In genomic region chr17:30645875-30646274, GRCh38 we compare ENCODE assay signal across 8 cellular contexts.
DNase-seq lines count a peak whose midpoint lies in the region; ATAC-seq, FAIRE-seq and TF ChIP-seq lines count a peak whose summit lies in the region.
"Not testable (repeated sequence)": the region's sequence is repeated elsewhere in the genome, so short reads cannot be mapped to it uniquely, and the experiment has no call there.

No MANE protein-coding gene starts in this region.

- not testable (repeated sequence) for TF ChIP-seq RAD21 in H1 (IDR thresholded peaks at IDR 0.05 in 1 of 2, conservative IDR thresholded peaks at IDR 0.05 in 1 of 2; ENCODE audit: low read depth in 2 of 2, low read length in 2 of 2)

- intact Hi-C loops in activated CD4-positive, alpha-beta T cell treated with anti-CD3 and anti-CD28 coated beads, Interleukin-2, amount 10 ng/mL, durations not matched to agents 24 days and 14 days (cut with micrococcal nuclease); sciatic nerve (cut with DNase I): not testable (repeated sequence)

- not testable (repeated sequence) for H4K8ac ChIP-seq in H1 (ENCODE audit: extremely low read depth, insufficient read depth, low read length); mesendoderm (ENCODE audit: low read depth, low read length)

- H3K56ac ChIP-seq in H1 (replicated peaks; ENCODE audit: insufficient read length, low read depth, low read length); mesendoderm (ENCODE audit: low read length): not testable (repeated sequence)

- not testable (repeated sequence) for TF ChIP-seq CTCF in H1 (IDR thresholded peaks at IDR 0.05; ENCODE audit: control extremely low read depth in 1 of 3, insufficient read depth in 1 of 3, low read depth in 1 of 3, low read length in 3 of 3)

- H3K79me2 ChIP-seq in GM23248 (ENCODE audit: insufficient read depth); H1 (ENCODE audit: control insufficient read depth in 1 of 2, insufficient read depth in 2 of 2, low read length in 2 of 2); mesendoderm (ENCODE audit: control insufficient read depth, insufficient read depth, low read length): not testable (repeated sequence)

- H4K91ac ChIP-seq in H1 (replicated peaks; ENCODE audit: insufficient read length, low read length) = not testable (repeated sequence)

- H3K4me3 ChIP-seq in GM23248; NT2/D1 (ENCODE audit: insufficient read length, low read depth); mesendoderm (ENCODE audit: low read length): not testable (repeated sequence)
- peak overlapping the region in 1 of 4 experiments; percentile 28; a peak in 1 of 8 replicates for H3K4me3 ChIP-seq in H1 (ENCODE audit: extremely low read depth in 1 of 4, insufficient read depth in 2 of 4, low read depth in 3 of 4, low read length in 4 of 4)

- WGBS in GM23248 (ENCODE audit: low coverage in 1 of 2, low lambda C conversion rate in 2 of 2, missing lambda C conversion rate in 2 of 2), 2 experiments = 22 to 28% methylated on average over 7 of the region's 7 CpGs
- 0% methylated on average over 1 of the region's 7 CpGs; no CpG with 5 or more reads in 1 of the 2 experiments for WGBS in H1 (ENCODE audit: extremely low coverage in 1 of 2, insufficient coverage in 1 of 2, insufficient read length in 1 of 2, insufficient replicate concordance in 2 of 2, low coverage in 1 of 2, low lambda C conversion rate in 2 of 2, missing lambda C conversion rate in 1 of 2), 2 experiments
- no CpG with 5 or more reads among the region's 7 CpGs for WGBS in mesendoderm (ENCODE audit: extremely low coverage, insufficient coverage, low lambda C conversion rate)

- not testable (repeated sequence) for FAIRE-seq in H1 (lab: Jason Lieb, UNC)

- not testable (repeated sequence) for H3K4ac ChIP-seq in H1 (replicated peaks; ENCODE audit: insufficient read length, low read depth, low read length); mesendoderm (ENCODE audit: low read depth, low read length)

- H2BK20ac ChIP-seq in H1 (ENCODE audit: low read length) = not testable (repeated sequence)

- H3K27ac ChIP-seq in GM23248; H1 (ENCODE audit: low read depth, low read length); mesendoderm (ENCODE audit: low read depth, low read length): not testable (repeated sequence)

- H3K9ac ChIP-seq in GM23248; NT2/D1 (ENCODE audit: insufficient read length, low read depth); H1 (replicated peaks in 1 of 4; ENCODE audit: extremely low read depth in 1 of 4, low read depth in 3 of 4, low read length in 3 of 4); mesendoderm (ENCODE audit: low read length): not testable (repeated sequence)

- not testable (repeated sequence) for TF ChIP-seq EP300 in H1 (IDR thresholded peaks at IDR 0.05; ENCODE audit: borderline replicate concordance in 1 of 2, low read depth in 2 of 2, low read length in 2 of 2)

- H3K23ac ChIP-seq in H1 (ENCODE audit: insufficient read length); mesendoderm (ENCODE audit: low read length): not testable (repeated sequence)

- H2AFZ ChIP-seq in GM23248; H1 (ENCODE audit: low read length): not testable (repeated sequence)

- H3K79me1 ChIP-seq in H1 (ENCODE audit: low read depth, low read length); mesendoderm (ENCODE audit: low read length): not testable (repeated sequence)

- DNase-seq in CD1c-positive myeloid dendritic cell (ENCODE audit: extremely low spot score) (peak; percentile 4), GM23248 (peak; percentile 7), M059J (ENCODE audit: low read depth) (peak; percentile 52), NT2/D1 (ENCODE audit: low read depth, low spot score) (peak; percentile 22), H1 (ENCODE audit: low read depth in 1 of 2, low spot score in 2 of 2) (peak in 1 of 2 experiments; percentile 74), mesendoderm (peak; percentile 85)
- DNase-seq in activated CD4-positive, alpha-beta T cell treated with anti-CD3 and anti-CD28 coated beads, Interleukin-2, amount 10 ng/mL, durations not matched to agents 24 days and 14 days = peak; percentile 58
- not testable (repeated sequence) for DNase-seq in sciatic nerve (ENCODE audit: low spot score)

- H3K9me2 ChIP-seq in GM23248 (ENCODE audit: insufficient read depth) = not testable (repeated sequence)

- H2BK120ac ChIP-seq in H1 (replicated peaks; ENCODE audit: low read depth, low read length); mesendoderm (ENCODE audit: low read depth, low read length): not testable (repeated sequence)

- not testable (repeated sequence) for H3K36me3 ChIP-seq in GM23248 (ENCODE audit: low read depth); NT2/D1 (ENCODE audit: insufficient read depth, insufficient read length, low read length); H1 (ENCODE audit: control insufficient read depth in 2 of 4, insufficient read depth in 4 of 4, low read length in 3 of 4); mesendoderm (ENCODE audit: control insufficient read depth, insufficient read depth, low read length)

- not testable (repeated sequence) for H2AK5ac ChIP-seq in H1 (ENCODE audit: low read depth, low read length); mesendoderm (ENCODE audit: low read length)

- not testable (repeated sequence) for H3K4me3 Mint-ChIP-seq in activated CD4-positive, alpha-beta T cell treated with anti-CD3 and anti-CD28 coated beads, Interleukin-2, amount 10 ng/mL, durations not matched to agents 24 days and 14 days

- not testable (repeated sequence) for H3K27me3 Mint-ChIP-seq in activated CD4-positive, alpha-beta T cell treated with anti-CD3 and anti-CD28 coated beads, Interleukin-2, amount 10 ng/mL, durations not matched to agents 24 days and 14 days

- H3K36me3 Mint-ChIP-seq in activated CD4-positive, alpha-beta T cell treated with anti-CD3 and anti-CD28 coated beads, Interleukin-2, amount 10 ng/mL, durations not matched to agents 24 days and 14 days (ENCODE audit: low read depth) = not testable (repeated sequence)

- not testable (repeated sequence) for H2BK12ac ChIP-seq in H1 (ENCODE audit: low read depth, low read length)

- not testable (repeated sequence) for H3K9me3 Mint-ChIP-seq in activated CD4-positive, alpha-beta T cell treated with anti-CD3 and anti-CD28 coated beads, Interleukin-2, amount 10 ng/mL, durations not matched to agents 24 days and 14 days

- H3K4me1 ChIP-seq in GM23248 (ENCODE audit: insufficient read depth); NT2/D1 (ENCODE audit: insufficient read depth, insufficient read length); H1 (replicated peaks in 1 of 4; ENCODE audit: control insufficient read depth in 3 of 4, insufficient read depth in 4 of 4, low read length in 3 of 4); mesendoderm (ENCODE audit: control insufficient read depth, low read depth, low read length): not testable (repeated sequence)

- ATAC-seq in sciatic nerve = peak; percentile 23

- not testable (repeated sequence) for H4K5ac ChIP-seq in H1 (ENCODE audit: insufficient read length, low read depth, low read length); mesendoderm (ENCODE audit: low read length)

- H3K4me2 ChIP-seq in GM23248 (ENCODE audit: unreplicated experiment); mesendoderm (ENCODE audit: low read length): not testable (repeated sequence)
- H3K4me2 ChIP-seq in H1 (ENCODE audit: insufficient read depth in 1 of 2, low read depth in 2 of 2, low read length in 2 of 2) = peak overlapping the region; percentile 39 to 70; a peak in 2 of 4 replicates

- H3K4me1 Mint-ChIP-seq in activated CD4-positive, alpha-beta T cell treated with anti-CD3 and anti-CD28 coated beads, Interleukin-2, amount 10 ng/mL, durations not matched to agents 24 days and 14 days = not testable (repeated sequence)

- not testable (repeated sequence) for H3K23me2 ChIP-seq in H1 (ENCODE audit: low read depth, low read length)

- CTCF ChIA-PET in H1 (lab: Charles Lee; ENCODE audit: partially characterized antibody) = not testable (repeated sequence)

- not testable (repeated sequence) for H3K14ac ChIP-seq in H1 (ENCODE audit: insufficient read length)

- in situ Hi-C loops in GM23248 (cut with MboI) = not testable (repeated sequence)

- not testable (repeated sequence) for H2BK5ac ChIP-seq in H1 (ENCODE audit: low read depth, low read length); mesendoderm (ENCODE audit: low read length)

- H3K27ac Mint-ChIP-seq in activated CD4-positive, alpha-beta T cell treated with anti-CD3 and anti-CD28 coated beads, Interleukin-2, amount 10 ng/mL, durations not matched to agents 24 days and 14 days = not testable (repeated sequence)

- not testable (repeated sequence) for H4K20me1 ChIP-seq in GM23248 (ENCODE audit: insufficient read depth); H1 (replicated peaks in 1 of 2; ENCODE audit: control insufficient read depth in 1 of 2, insufficient read depth in 2 of 2, low read length in 2 of 2)

- H3K18ac ChIP-seq in H1 (ENCODE audit: extremely low read depth, low read length); mesendoderm (ENCODE audit: low read length): not testable (repeated sequence)

- not testable (repeated sequence) for H3F3A ChIP-seq in GM23248 (ENCODE audit: insufficient read depth)

- not testable (repeated sequence) for TF ChIP-seq POLR2A in H1 (IDR thresholded peaks at IDR 0.05; ENCODE audit: control extremely low read depth in 1 of 2, low read depth in 2 of 2, low read length in 2 of 2)

- POLR2A ChIA-PET in H1 (lab: Charles Lee; ENCODE audit: partially characterized antibody) = not testable (repeated sequence)

- H3K9me3 ChIP-seq in GM23248 (ENCODE audit: low read depth); NT2/D1 (ENCODE audit: insufficient read depth, low read length); H1 (ENCODE audit: insufficient read depth in 2 of 2, low read depth in 1 of 2, low read length in 1 of 2): not testable (repeated sequence)

- not testable (repeated sequence) for H3K27me3 ChIP-seq in GM23248 (replicated peaks; ENCODE audit: insufficient read depth); NT2/D1 (ENCODE audit: insufficient read depth, insufficient read length); H1 (replicated peaks in 1 of 4; ENCODE audit: control insufficient read depth in 3 of 4, extremely low read depth in 1 of 4, insufficient read depth in 3 of 4, low read length in 3 of 4); mesendoderm (ENCODE audit: insufficient read depth, low read length, poor library complexity)

- 0 out of 2 replicates have a peak overlapping the region, but pooled peaks have one; percentile 88 for H2BK15ac ChIP-seq in H1 (ENCODE audit: low read length)
- H2BK15ac ChIP-seq in mesendoderm (replicated peaks; ENCODE audit: low read depth) = not testable (repeated sequence)
